In genomic region chr1:1115830-1116700, GRCh38 we compare ENCODE assay signal across 1 cellular context.
A peak's percentile ranks its signal among the peaks of the same experiment; 100 is the strongest.
TF ChIP-seq lines count a peak whose summit lies in the region.

TSS of gene C1orf159 (minus strand) at chr1:1116089. CDS start at chr1:1091543, 24,546 bp downstream.

TF ChIP-seq in H1, 55 proteins besides CTCF, POLR2A, EP300 and RAD21 (continued from another document):
- peak; percentile 54; the same call in 1 of the 2 replicates for TF ChIP-seq ATF3 (IDR thresholded peaks at IDR 0.05; ENCODE audit: insufficient read depth, low read depth, low read length)
- TF ChIP-seq FOSL1 (IDR thresholded peaks at IDR 0.05; ENCODE audit: insufficient read depth, low read depth, low read length) = 0 out of 2 replicates have a peak, but pooled peaks have one; percentile 49
- TF ChIP-seq YY1 (IDR thresholded peaks at IDR 0.05; ENCODE audit: low read depth, low read length) = no peak
- TF ChIP-seq KDM5A (IDR thresholded peaks at IDR 0.05; ENCODE audit: low read length) = no peak
- TF ChIP-seq HDAC6 (IDR thresholded peaks at IDR 0.05; ENCODE audit: low read depth, low read length) = no peak
- no peak for TF ChIP-seq CBX5 (IDR thresholded peaks at IDR 0.05; ENCODE audit: low read depth, low read length)
- TF ChIP-seq BACH1 (IDR thresholded peaks at IDR 0.05; ENCODE audit: low read length) = peak; percentile 93
- no peak for TF ChIP-seq JUND (IDR thresholded peaks at IDR 0.05; ENCODE audit: low read length)
- TF ChIP-seq, protein P1, sequence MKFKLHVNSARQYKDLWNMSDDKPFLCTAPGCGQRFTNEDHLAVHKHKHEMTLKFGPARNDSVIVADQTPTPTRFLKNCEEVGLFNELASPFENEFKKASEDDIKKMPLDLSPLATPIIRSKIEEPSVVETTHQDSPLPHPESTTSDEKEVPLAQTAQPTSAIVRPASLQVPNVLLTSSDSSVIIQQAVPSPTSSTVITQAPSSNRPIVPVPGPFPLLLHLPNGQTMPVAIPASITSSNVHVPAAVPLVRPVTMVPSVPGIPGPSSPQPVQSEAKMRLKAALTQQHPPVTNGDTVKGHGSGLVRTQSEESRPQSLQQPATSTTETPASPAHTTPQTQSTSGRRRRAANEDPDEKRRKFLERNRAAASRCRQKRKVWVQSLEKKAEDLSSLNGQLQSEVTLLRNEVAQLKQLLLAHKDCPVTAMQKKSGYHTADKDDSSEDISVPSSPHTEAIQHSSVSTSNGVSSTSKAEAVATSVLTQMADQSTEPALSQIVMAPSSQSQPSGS (IDR thresholded peaks at IDR 0.05; ENCODE audit: low read length) = no peak
- TF ChIP-seq KDM4A (IDR thresholded peaks at IDR 0.05; ENCODE audit: low read depth, low read length, severe bottlenecking) = peak; percentile 72
- no peak for TF ChIP-seq TBP (IDR thresholded peaks at IDR 0.05; ENCODE audit: low read depth, low read length)
- no peak for TF ChIP-seq ZNF274 (IDR thresholded peaks at IDR 0.05; ENCODE audit: borderline replicate concordance, extremely low read depth, low read length)
- TF ChIP-seq POLR2AphosphoS5 (IDR thresholded peaks at IDR 0.05; ENCODE audit: low read depth, low read length) = no peak
- TF ChIP-seq, protein P2, sequence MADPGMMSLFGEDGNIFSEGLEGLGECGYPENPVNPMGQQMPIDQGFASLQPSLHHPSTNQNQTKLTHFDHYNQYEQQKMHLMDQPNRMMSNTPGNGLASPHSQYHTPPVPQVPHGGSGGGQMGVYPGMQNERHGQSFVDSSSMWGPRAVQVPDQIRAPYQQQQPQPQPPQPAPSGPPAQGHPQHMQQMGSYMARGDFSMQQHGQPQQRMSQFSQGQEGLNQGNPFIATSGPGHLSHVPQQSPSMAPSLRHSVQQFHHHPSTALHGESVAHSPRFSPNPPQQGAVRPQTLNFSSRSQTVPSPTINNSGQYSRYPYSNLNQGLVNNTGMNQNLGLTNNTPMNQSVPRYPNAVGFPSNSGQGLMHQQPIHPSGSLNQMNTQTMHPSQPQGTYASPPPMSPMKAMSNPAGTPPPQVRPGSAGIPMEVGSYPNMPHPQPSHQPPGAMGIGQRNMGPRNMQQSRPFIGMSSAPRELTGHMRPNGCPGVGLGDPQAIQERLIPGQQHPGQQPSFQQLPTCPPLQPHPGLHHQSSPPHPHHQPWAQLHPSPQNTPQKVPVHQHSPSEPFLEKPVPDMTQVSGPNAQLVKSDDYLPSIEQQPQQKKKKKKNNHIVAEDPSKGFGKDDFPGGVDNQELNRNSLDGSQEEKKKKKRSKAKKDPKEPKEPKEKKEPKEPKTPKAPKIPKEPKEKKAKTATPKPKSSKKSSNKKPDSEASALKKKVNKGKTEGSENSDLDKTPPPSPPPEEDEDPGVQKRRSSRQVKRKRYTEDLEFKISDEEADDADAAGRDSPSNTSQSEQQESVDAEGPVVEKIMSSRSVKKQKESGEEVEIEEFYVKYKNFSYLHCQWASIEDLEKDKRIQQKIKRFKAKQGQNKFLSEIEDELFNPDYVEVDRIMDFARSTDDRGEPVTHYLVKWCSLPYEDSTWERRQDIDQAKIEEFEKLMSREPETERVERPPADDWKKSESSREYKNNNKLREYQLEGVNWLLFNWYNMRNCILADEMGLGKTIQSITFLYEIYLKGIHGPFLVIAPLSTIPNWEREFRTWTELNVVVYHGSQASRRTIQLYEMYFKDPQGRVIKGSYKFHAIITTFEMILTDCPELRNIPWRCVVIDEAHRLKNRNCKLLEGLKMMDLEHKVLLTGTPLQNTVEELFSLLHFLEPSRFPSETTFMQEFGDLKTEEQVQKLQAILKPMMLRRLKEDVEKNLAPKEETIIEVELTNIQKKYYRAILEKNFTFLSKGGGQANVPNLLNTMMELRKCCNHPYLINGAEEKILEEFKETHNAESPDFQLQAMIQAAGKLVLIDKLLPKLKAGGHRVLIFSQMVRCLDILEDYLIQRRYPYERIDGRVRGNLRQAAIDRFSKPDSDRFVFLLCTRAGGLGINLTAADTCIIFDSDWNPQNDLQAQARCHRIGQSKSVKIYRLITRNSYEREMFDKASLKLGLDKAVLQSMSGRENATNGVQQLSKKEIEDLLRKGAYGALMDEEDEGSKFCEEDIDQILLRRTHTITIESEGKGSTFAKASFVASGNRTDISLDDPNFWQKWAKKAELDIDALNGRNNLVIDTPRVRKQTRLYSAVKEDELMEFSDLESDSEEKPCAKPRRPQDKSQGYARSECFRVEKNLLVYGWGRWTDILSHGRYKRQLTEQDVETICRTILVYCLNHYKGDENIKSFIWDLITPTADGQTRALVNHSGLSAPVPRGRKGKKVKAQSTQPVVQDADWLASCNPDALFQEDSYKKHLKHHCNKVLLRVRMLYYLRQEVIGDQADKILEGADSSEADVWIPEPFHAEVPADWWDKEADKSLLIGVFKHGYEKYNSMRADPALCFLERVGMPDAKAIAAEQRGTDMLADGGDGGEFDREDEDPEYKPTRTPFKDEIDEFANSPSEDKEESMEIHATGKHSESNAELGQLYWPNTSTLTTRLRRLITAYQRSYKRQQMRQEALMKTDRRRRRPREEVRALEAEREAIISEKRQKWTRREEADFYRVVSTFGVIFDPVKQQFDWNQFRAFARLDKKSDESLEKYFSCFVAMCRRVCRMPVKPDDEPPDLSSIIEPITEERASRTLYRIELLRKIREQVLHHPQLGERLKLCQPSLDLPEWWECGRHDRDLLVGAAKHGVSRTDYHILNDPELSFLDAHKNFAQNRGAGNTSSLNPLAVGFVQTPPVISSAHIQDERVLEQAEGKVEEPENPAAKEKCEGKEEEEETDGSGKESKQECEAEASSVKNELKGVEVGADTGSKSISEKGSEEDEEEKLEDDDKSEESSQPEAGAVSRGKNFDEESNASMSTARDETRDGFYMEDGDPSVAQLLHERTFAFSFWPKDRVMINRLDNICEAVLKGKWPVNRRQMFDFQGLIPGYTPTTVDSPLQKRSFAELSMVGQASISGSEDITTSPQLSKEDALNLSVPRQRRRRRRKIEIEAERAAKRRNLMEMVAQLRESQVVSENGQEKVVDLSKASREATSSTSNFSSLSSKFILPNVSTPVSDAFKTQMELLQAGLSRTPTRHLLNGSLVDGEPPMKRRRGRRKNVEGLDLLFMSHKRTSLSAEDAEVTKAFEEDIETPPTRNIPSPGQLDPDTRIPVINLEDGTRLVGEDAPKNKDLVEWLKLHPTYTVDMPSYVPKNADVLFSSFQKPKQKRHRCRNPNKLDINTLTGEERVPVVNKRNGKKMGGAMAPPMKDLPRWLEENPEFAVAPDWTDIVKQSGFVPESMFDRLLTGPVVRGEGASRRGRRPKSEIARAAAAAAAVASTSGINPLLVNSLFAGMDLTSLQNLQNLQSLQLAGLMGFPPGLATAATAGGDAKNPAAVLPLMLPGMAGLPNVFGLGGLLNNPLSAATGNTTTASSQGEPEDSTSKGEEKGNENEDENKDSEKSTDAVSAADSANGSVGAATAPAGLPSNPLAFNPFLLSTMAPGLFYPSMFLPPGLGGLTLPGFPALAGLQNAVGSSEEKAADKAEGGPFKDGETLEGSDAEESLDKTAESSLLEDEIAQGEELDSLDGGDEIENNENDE (IDR thresholded peaks at IDR 0.05; ENCODE audit: insufficient replicate concordance, low read length) = no peak
- TF ChIP-seq POU5F1 (IDR thresholded peaks at IDR 0.05; ENCODE audit: low read depth, low read length) = no peak
- TF ChIP-seq CHD1 (IDR thresholded peaks at IDR 0.05; ENCODE audit: low read depth, low read length) = no peak
- TF ChIP-seq SP2 (IDR thresholded peaks at IDR 0.05; ENCODE audit: low read length) = no peak
- no peak for TF ChIP-seq NANOG (IDR thresholded peaks at IDR 0.05; ENCODE audit: insufficient read depth, low read depth, low read length, poor library complexity, severe bottlenecking)
- peak; percentile 45; the same call in 1 of the 2 replicates for TF ChIP-seq SUZ12 (IDR thresholded peaks at IDR 0.05; ENCODE audit: low read length)
- peak; percentile 65; the same call in 1 of the 2 replicates for TF ChIP-seq CHD2 (IDR thresholded peaks at IDR 0.05; ENCODE audit: low read length)
- no peak for TF ChIP-seq RXRA (IDR thresholded peaks at IDR 0.05; ENCODE audit: insufficient read depth, low read depth, low read length)
- peak; percentile 43; the same call in 1 of the 2 replicates for TF ChIP-seq SP1 (IDR thresholded peaks at IDR 0.05; ENCODE audit: low read depth, low read length)
- peak; percentile 23 for TF ChIP-seq ASH2L (IDR thresholded peaks at IDR 0.05; ENCODE audit: low read length)
- peak; percentile 85 to 99; a peak in 3 of 4 replicates for TF ChIP-seq SIN3A (conservative IDR thresholded peaks at IDR 0.05 in 1 of 2, IDR thresholded peaks at IDR 0.05 in 1 of 2; ENCODE audit: low read depth in 1 of 2, low read length in 2 of 2)
- TF ChIP-seq CEBPB (IDR thresholded peaks at IDR 0.05; ENCODE audit: low read depth, low read length) = no peak
- TF ChIP-seq MAFK (IDR thresholded peaks at IDR 0.05; ENCODE audit: low read depth, low read length) = no peak
- no peak for TF ChIP-seq USF2 (IDR thresholded peaks at IDR 0.05; ENCODE audit: low read length)
- peak; percentile 92 for TF ChIP-seq SIX5 (IDR thresholded peaks at IDR 0.05; ENCODE audit: low read depth, low read length)
- peak; percentile 70 for TF ChIP-seq TEAD4 (IDR thresholded peaks at IDR 0.05; ENCODE audit: low read depth, low read length)
- no peak; the same call in 1 of the 2 replicates for TF ChIP-seq MAX (IDR thresholded peaks at IDR 0.05)
- no peak for TF ChIP-seq NRF1 (IDR thresholded peaks at IDR 0.05; ENCODE audit: low read depth, low read length)
- peak; percentile 67 for TF ChIP-seq EGR1 (IDR thresholded peaks at IDR 0.05; ENCODE audit: borderline replicate concordance, low read depth, low read length)
- TF ChIP-seq GTF2F1 (IDR thresholded peaks at IDR 0.05; ENCODE audit: borderline replicate concordance, low read depth, low read length) = no peak
- no peak for TF ChIP-seq RFX5 (IDR thresholded peaks at IDR 0.05; ENCODE audit: borderline replicate concordance, low read depth, low read length)
- TF ChIP-seq SRF (IDR thresholded peaks at IDR 0.05; ENCODE audit: low read depth, low read length) = no peak
